In genomic region chr5:96407441-96407840, GRCh38 we compare ENCODE assay signal across 30 cellular contexts. TPM values are rescaled to one million over a fixed set of nuclear protein-coding genes. Genes with fewer than 3 reads are reported as not detected.
"Had no signal": no experiment of that assay in that cellular context is flagged by ENCODE, and none has a peak within 500 bp of the region (broad histone marks: within the 10 kb centered on the region; RNA-seq: fewer than 3 reads in every experiment).

No MANE protein-coding gene starts in this region.

- H3K4me3 ChIP-seq: adrenal gland, SJSA1 had no signal

- H3K4me1 ChIP-seq: SJSA1 had no signal

- FAIRE-seq: bronchial epithelial cell had no signal

- H3K36me3 Mint-ChIP-seq: activated naive CD4-positive, alpha-beta T cell treated with anti-CD3 and anti-CD28 coated beads, Interleukin-2, amount 10 ng/mL, durations not matched to agents 7 days and 5 days; activated naive CD8-positive, alpha-beta T cell treated with anti-CD3 and anti-CD28 coated beads for 36 hours had no signal

- H3K27ac Mint-ChIP-seq: activated CD4-positive, alpha-beta memory T cell treated with anti-CD3 and anti-CD28 coated beads, Interleukin-2, amount 10 ng/mL, durations not matched to agents 7 days and 5 days; activated CD4-positive, alpha-beta T cell treated with anti-CD3 and anti-CD28 coated beads for 36 hours; activated naive CD4-positive, alpha-beta T cell treated with anti-CD3 and anti-CD28 coated beads, Interleukin-2, amount 10 ng/mL, durations not matched to agents 7 days and 5 days; activated naive CD8-positive, alpha-beta T cell treated with anti-CD3 and anti-CD28 coated beads for 36 hours; activated T-cell treated with anti-CD3 and anti-CD28 coated beads, Interleukin-2, amount 50 U/mL, for 72 hours; activated T-helper 2 cell treated with anti-CD3 and anti-CD28 coated beads, Interferon-gamma antibody, Interleukin-2, Interleukin-4, amounts not matched to agents 10 μg/mL and 5 μg/mL and 100 μg/mL, durations not matched to agents 14 hours and 24 hours and 36 hours; T-helper 2 cell treated with Interferon-gamma antibody and Interleukin-4, amounts not matched to agents 5 μg/mL and 100 μg/mL, for 36 hours had no signal

- H3K4me1 Mint-ChIP-seq: activated CD4-positive, alpha-beta memory T cell treated with anti-CD3 and anti-CD28 coated beads, Interleukin-2, amount 10 ng/mL, durations not matched to agents 7 days and 5 days; activated CD4-positive, alpha-beta T cell treated with anti-CD3 and anti-CD28 coated beads for 36 hours; activated naive CD4-positive, alpha-beta T cell treated with anti-CD3 and anti-CD28 coated beads, Interleukin-2, amount 10 ng/mL, durations not matched to agents 7 days and 5 days; activated naive CD8-positive, alpha-beta T cell treated with anti-CD3 and anti-CD28 coated beads for 36 hours had no signal

- ATAC-seq: activated CD4-positive, alpha-beta T cell treated with anti-CD3 and anti-CD28 coated beads for 36 hours; activated T-cell treated with anti-CD3 and anti-CD28 coated beads, Interleukin-2, amount 50 U/mL, for 72 hours; Panc1; SK-N-SH treated with all-trans-retinoic acid at 6 μM for 48 hours had no signal

- H3K27ac ChIP-seq: adrenal gland, SJSA1, WERI-Rb-1 had no signal

- H3K9me3 Mint-ChIP-seq: activated CD4-positive, alpha-beta memory T cell treated with anti-CD3 and anti-CD28 coated beads, Interleukin-2, amount 10 ng/mL, durations not matched to agents 7 days and 5 days; activated naive CD4-positive, alpha-beta T cell treated with anti-CD3 and anti-CD28 coated beads, Interleukin-2, amount 10 ng/mL, durations not matched to agents 7 days and 5 days; activated naive CD8-positive, alpha-beta T cell treated with anti-CD3 and anti-CD28 coated beads for 36 hours; activated T-cell treated with anti-CD3 and anti-CD28 coated beads, Interleukin-2, amount 50 U/mL, for 72 hours; activated T-helper 2 cell treated with anti-CD3 and anti-CD28 coated beads, Interferon-gamma antibody, Interleukin-2, Interleukin-4, amounts not matched to agents 10 μg/mL and 5 μg/mL and 100 μg/mL, durations not matched to agents 14 hours and 24 hours and 36 hours; T-helper 2 cell treated with Interferon-gamma antibody and Interleukin-4, amounts not matched to agents 5 μg/mL and 100 μg/mL, for 36 hours had no signal

- H3K27me3 ChIP-seq: adrenal gland, SJSA1 had no signal

- H3K9me3 ChIP-seq: adrenal gland, SJSA1 had no signal

- H3K36me3 ChIP-seq: adrenal gland, SJSA1, WERI-Rb-1 had no signal

- DNase-seq: activated CD4-positive, alpha-beta memory T cell treated with anti-CD3 and anti-CD28 coated beads, Interleukin-2, amount 10 ng/mL, durations not matched to agents 7 days and 5 days; activated CD4-positive, alpha-beta T cell treated with anti-CD3 and anti-CD28 coated beads for 36 hours; activated CD4-positive, alpha-beta T cell treated with anti-CD3 and anti-CD28 coated beads, Interleukin-2, amount 50 U/mL, for 1 hour; activated CD8-positive, alpha-beta memory T cell treated with anti-CD3 and anti-CD28 coated beads, Interleukin-2, amount 50 U/mL, for 4 hours; activated gamma-delta T cell treated with Interleukin-2 at 50 U/mL for 16 hours; activated naive CD4-positive, alpha-beta T cell treated with anti-CD3 and anti-CD28 coated beads, Interleukin-2, amount 10 ng/mL, durations not matched to agents 7 days and 5 days; activated naive CD8-positive, alpha-beta T cell treated with anti-CD3 and anti-CD28 coated beads for 36 hours; activated T-cell treated with anti-CD3 and anti-CD28 coated beads, Interleukin-2, amount 50 U/mL, for 72 hours; adrenal gland; central memory CD4-positive, alpha-beta T cell; Kasumi-1; KBM-7; NCI-H1092; NCI-H1417; NCI-H1930; NCI-H2171; NCI-H2227 treated with DMSO at 0.1 percent for 48 hours; NCI-H446 treated with DMSO at 0.1 percent for 48 hours; NCI-H526; NCI-H774; RPMI8226; SW 1271; WERI-Rb-1 had no signal

- H3K4me3 Mint-ChIP-seq: activated CD4-positive, alpha-beta memory T cell treated with anti-CD3 and anti-CD28 coated beads, Interleukin-2, amount 10 ng/mL, durations not matched to agents 7 days and 5 days; activated CD4-positive, alpha-beta T cell treated with anti-CD3 and anti-CD28 coated beads for 36 hours; activated naive CD4-positive, alpha-beta T cell treated with anti-CD3 and anti-CD28 coated beads, Interleukin-2, amount 10 ng/mL, durations not matched to agents 7 days and 5 days; activated naive CD8-positive, alpha-beta T cell treated with anti-CD3 and anti-CD28 coated beads for 36 hours; activated T-cell treated with anti-CD3 and anti-CD28 coated beads, Interleukin-2, amount 50 U/mL, for 72 hours; T-helper 2 cell treated with Interferon-gamma antibody and Interleukin-4, amounts not matched to agents 5 μg/mL and 100 μg/mL, for 36 hours had no signal

RNA-seq across cellular contexts. Expression of gene PCSK1, which starts 25.6 kb away (rescaled TPM):
- total RNA-seq: activated CD4-positive, alpha-beta memory T cell treated with anti-CD3 and anti-CD28 coated beads, Interleukin-2, amount 10 ng/mL, durations not matched to agents 7 days and 5 days; activated CD4-positive, alpha-beta T cell treated with anti-CD3 and anti-CD28 coated beads for 36 hours; activated naive CD8-positive, alpha-beta T cell treated with anti-CD3 and anti-CD28 coated beads for 36 hours; activated T-cell treated with anti-CD3 and anti-CD28 coated beads, Interleukin-2, amount 50 U/mL, for 72 hours; activated T-helper 2 cell treated with anti-CD3 and anti-CD28 coated beads, Interferon-gamma antibody, Interleukin-2, Interleukin-4, amounts not matched to agents 10 μg/mL and 5 μg/mL and 100 μg/mL, durations not matched to agents 14 hours and 24 hours and 36 hours; SJSA1; T-helper 1 cell treated with Interleukin-12 subunit alpha and Interleukin-12 subunit beta and Interleukin-4 antibody, amounts not matched to agents 30 ng/mL and 1 ng/mL, for 36 hours had no signal
